In the genomic region with DNA sequence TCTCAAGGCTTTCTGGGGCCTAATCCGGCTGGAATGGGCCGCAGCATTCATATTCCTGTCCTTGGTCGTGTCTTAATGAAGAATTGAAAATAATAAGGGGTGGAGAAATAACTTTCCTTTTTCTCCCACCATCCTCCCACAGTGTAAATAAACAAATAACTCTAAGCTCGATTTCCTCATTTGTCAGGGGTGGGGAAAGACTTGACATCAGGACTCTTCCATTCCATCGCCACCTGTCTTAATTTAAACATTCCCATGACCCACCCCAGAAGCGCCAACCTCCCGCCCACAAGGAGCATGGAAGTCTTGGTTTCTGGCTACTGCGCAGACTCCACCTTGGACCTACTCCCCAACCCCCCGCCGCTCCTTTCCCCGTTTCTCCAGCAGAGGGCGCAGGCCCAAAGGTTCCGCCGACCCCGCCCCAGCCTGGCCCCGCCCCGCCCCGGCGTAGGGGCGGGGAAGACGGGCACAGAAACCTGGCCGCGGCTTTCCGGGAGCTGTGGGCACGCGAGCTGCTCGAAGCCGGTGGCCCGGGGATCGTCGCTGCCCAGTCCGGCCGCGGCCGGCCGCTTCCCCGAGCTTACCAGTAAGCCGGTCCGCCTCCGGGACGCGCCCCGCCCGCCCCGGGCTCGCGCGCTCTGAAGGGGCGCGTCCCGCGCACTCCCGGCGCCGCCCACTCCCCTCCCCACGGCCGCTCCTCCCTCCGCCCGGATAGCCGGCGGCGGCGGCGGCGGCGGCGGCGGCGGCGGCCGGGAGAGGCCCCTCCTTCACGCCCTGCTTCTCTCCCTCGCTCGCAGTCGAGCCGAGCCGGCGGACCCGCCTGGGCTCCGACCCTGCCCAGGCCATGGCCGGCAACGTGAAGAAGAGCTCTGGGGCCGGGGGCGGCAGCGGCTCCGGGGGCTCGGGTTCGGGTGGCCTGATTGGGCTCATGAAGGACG, we compare ENCODE assay signal across 8 cellular contexts. TPM values are rescaled to one million over a fixed set of nuclear protein-coding genes. Genes with fewer than 3 reads are reported as not detected.
A peak's percentile ranks its signal among the peaks of the same experiment; 100 is the strongest.
DNase-seq lines count a peak whose midpoint lies in the region; ATAC-seq and TF ChIP-seq lines count a peak whose summit lies in the region.

A gene (plus strand): TSS at position 766 of the 938 bp plus-strand sequence. CDS start 79 bp downstream, at position 845.

- peak within 1 kb of the TSS; percentile 95 for H3K4me3 ChIP-seq in fibroblast of villous mesenchyme (ENCODE audit: low read depth, low read length)
- peak within 1 kb of the TSS; percentile 95 for H3K4me3 ChIP-seq in neural cell (ENCODE audit: low read length)

- no peaks in the 10 kb centered on the region for H3K9me3 Mint-ChIP-seq in stimulated activated naive CD8-positive, alpha-beta T cell treated with anti-CD3 and anti-CD28 coated beads, Interleukin-15, amount 100 ng/mL, for 72 hours

- H3K27ac ChIP-seq in neural cell (ENCODE audit: low read length): peak within 1 kb of the TSS; percentile 91

- no peaks in the 10 kb centered on the region for H3K36me3 ChIP-seq in neural cell (ENCODE audit: insufficient read depth, low read length)

- H3F3A ChIP-seq in neural cell (ENCODE audit: insufficient read depth, low read length, poor library complexity, severe bottlenecking): no peaks in the 10 kb centered on the region

- peaks cover 30% of the 10 kb centered on the region for H3K4me1 Mint-ChIP-seq in stimulated activated naive CD8-positive, alpha-beta T cell treated with anti-CD3 and anti-CD28 coated beads, Interleukin-15, amount 100 ng/mL, for 72 hours

- peak; percentile 60 for TF ChIP-seq RAD21 in neural cell (conservative IDR thresholded peaks at IDR 0.05)

- peak within 1 kb of the TSS; percentile 92 to 93 for H3K4me3 Mint-ChIP-seq in stimulated activated naive CD8-positive, alpha-beta T cell treated with anti-CD3 and anti-CD28 coated beads, Interleukin-15, amount 100 ng/mL, for 72 hours

- TF ChIP-seq EP300 in neural cell (conservative IDR thresholded peaks at IDR 0.05; ENCODE audit: poor library complexity, severe bottlenecking): no peak

- ATAC-seq in stimulated activated naive CD8-positive, alpha-beta T cell treated with anti-CD3 and anti-CD28 coated beads, Interleukin-15, amount 100 ng/mL, for 72 hours: peak; percentile 89

- H2AFZ ChIP-seq in neural cell (ENCODE audit: low read depth, low read length): peak within 1 kb of the TSS; percentile 85

- H3K27me3 ChIP-seq in neural cell (ENCODE audit: insufficient read depth, low read depth, low read length): no peaks in the 10 kb centered on the region

- H3K27me3 Mint-ChIP-seq in stimulated activated naive CD8-positive, alpha-beta T cell treated with anti-CD3 and anti-CD28 coated beads, Interleukin-15, amount 100 ng/mL, for 72 hours: no peaks in the 10 kb centered on the region

- peak; percentile 55; the same call in 1 of the 2 replicates for TF ChIP-seq POLR2A in Raji (IDR thresholded peaks at IDR 0.05; ENCODE audit: insufficient read depth, low read depth, low read length)

- peak; percentile 80 for TF ChIP-seq CTCF in fibroblast of villous mesenchyme (IDR thresholded peaks at IDR 0.05; ENCODE audit: insufficient read depth, low read depth, low read length)
- peak; percentile 86 for TF ChIP-seq CTCF in neural cell (IDR thresholded peaks at IDR 0.05; ENCODE audit: poor library complexity, severe bottlenecking)

- H3K9me2 ChIP-seq in neural cell (ENCODE audit: insufficient read depth, low read length): no peaks in the 10 kb centered on the region

- H3K79me2 ChIP-seq in neural cell (replicated peaks; ENCODE audit: insufficient read depth, low read length): peaks cover 41% of the 10 kb centered on the region

- H3K4me2 ChIP-seq in neural cell (ENCODE audit: low read length): peak within 1 kb of the TSS; percentile 81

- no peaks in the 10 kb centered on the region for H4K20me1 ChIP-seq in neural cell (ENCODE audit: insufficient read depth)

- peak; percentile 91 for DNase-seq in ELR (ENCODE audit: low read depth)
- DNase-seq in H4 (ENCODE audit: low spot score): peak; percentile 77
- peak; percentile 91 for DNase-seq in LoVo (ENCODE audit: low spot score)
- DNase-seq in activated effector memory CD4-positive, alpha-beta T cell treated with anti-CD3 and anti-CD28 coated beads, Interleukin-2, amount 50 U/mL, for 16 hours: peak; percentile 99
- DNase-seq in fibroblast of villous mesenchyme (ENCODE audit: low read depth): peak; percentile 90
- peak; percentile 91 to 96 for DNase-seq in stimulated activated naive CD8-positive, alpha-beta T cell treated with anti-CD3 and anti-CD28 coated beads, Interleukin-15, amount 100 ng/mL, for 72 hours

- peak within 1 kb of the TSS; percentile 95 to 96 for H3K27ac Mint-ChIP-seq in stimulated activated naive CD8-positive, alpha-beta T cell treated with anti-CD3 and anti-CD28 coated beads, Interleukin-15, amount 100 ng/mL, for 72 hours

- H3K9ac ChIP-seq in neural cell (ENCODE audit: low read length): peak within 1 kb of the TSS; percentile 92

- H3K9me3 ChIP-seq in neural cell (ENCODE audit: low read length): no peaks in the 10 kb centered on the region

TF ChIP-seq in neural cell, 6 proteins besides CTCF, POLR2A, EP300 and RAD21:
- peak; percentile 80 for TF ChIP-seq SMC3 (conservative IDR thresholded peaks at IDR 0.05; ENCODE audit: poor library complexity)
- peak; percentile 63 for TF ChIP-seq POLR2AphosphoS5 (IDR thresholded peaks at IDR 0.05)
- TF ChIP-seq, protein P1, sequence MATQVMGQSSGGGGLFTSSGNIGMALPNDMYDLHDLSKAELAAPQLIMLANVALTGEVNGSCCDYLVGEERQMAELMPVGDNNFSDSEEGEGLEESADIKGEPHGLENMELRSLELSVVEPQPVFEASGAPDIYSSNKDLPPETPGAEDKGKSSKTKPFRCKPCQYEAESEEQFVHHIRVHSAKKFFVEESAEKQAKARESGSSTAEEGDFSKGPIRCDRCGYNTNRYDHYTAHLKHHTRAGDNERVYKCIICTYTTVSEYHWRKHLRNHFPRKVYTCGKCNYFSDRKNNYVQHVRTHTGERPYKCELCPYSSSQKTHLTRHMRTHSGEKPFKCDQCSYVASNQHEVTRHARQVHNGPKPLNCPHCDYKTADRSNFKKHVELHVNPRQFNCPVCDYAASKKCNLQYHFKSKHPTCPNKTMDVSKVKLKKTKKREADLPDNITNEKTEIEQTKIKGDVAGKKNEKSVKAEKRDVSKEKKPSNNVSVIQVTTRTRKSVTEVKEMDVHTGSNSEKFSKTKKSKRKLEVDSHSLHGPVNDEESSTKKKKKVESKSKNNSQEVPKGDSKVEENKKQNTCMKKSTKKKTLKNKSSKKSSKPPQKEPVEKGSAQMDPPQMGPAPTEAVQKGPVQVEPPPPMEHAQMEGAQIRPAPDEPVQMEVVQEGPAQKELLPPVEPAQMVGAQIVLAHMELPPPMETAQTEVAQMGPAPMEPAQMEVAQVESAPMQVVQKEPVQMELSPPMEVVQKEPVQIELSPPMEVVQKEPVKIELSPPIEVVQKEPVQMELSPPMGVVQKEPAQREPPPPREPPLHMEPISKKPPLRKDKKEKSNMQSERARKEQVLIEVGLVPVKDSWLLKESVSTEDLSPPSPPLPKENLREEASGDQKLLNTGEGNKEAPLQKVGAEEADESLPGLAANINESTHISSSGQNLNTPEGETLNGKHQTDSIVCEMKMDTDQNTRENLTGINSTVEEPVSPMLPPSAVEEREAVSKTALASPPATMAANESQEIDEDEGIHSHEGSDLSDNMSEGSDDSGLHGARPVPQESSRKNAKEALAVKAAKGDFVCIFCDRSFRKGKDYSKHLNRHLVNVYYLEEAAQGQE (IDR thresholded peaks at IDR 0.05; ENCODE audit: borderline replicate concordance): peak; percentile 60
- TF ChIP-seq TAF1 (IDR thresholded peaks at IDR 0.05; ENCODE audit: low read depth): peak; percentile 1
- TF ChIP-seq MXI1 (conservative IDR thresholded peaks at IDR 0.05; ENCODE audit: poor library complexity, severe bottlenecking): peak; percentile 65
- no peak for TF ChIP-seq EZH2 (IDR thresholded peaks at IDR 0.05; ENCODE audit: borderline replicate concordance, insufficient read depth, low read length, poor library complexity, severe bottlenecking)
TF ChIP-seq in neural cell: peak in this region for 5.

RNA-seq across cellular contexts. Expression of the gene that starts here (rescaled TPM):
- total RNA-seq in H4 (2014; rRNA removed; shearing (Covaris generic)): 7.3 and 11.0 TPM in 2 replicates
- 13.2 and 20.7 TPM in 2 replicates for total RNA-seq in fibroblast of villous mesenchyme
- polyA plus RNA-seq in neural cell: 10.5 and 10.7 TPM in 2 replicates
- 24.3 and 32.2 TPM in 2 replicates for polyA minus RNA-seq in neural cell

Comparison
In these comparisons a context has a peak if more than half of its experiments do, and no peak if none do; other contexts are left out.
1. Peak in every context shown above with its lines: DNase-seq, ATAC-seq, H3K4me3 ChIP-seq and H3K27ac ChIP-seq.